In the genomic region with DNA sequence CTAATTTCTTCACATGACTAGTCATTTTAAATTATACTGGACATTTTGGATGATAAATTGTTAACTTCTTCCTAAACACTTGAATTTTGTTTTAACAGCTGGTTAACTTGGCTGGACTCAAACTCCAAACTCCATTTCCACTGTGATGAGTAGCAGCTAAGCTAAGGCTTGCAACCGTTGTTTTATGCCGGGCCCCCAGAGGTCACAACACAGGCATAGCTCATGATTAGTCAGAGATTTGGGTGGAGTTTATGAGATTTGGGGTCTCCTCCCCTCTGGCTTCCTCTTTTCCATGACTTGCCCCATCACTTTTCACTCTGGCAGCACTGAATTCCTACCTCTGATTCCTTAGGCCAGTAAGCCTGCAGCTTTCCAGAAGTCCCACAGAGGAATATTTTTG, we compare ENCODE assay signal across 23 cellular contexts. TPM values are rescaled to one million over a fixed set of nuclear protein-coding genes. Genes with fewer than 3 reads are reported as not detected.
DNase-seq lines count a peak whose midpoint lies in the region; ATAC-seq, FAIRE-seq and TF ChIP-seq lines count a peak whose summit lies in the region.
"Had no signal": no experiment of that assay in that cellular context is flagged by ENCODE, and none has a peak within 500 bp of the region (broad histone marks: within the 10 kb centered on the region; RNA-seq: fewer than 3 reads in every experiment).

No MANE protein-coding gene starts in this region.

- peak overlapping the region; percentile 44 for H3K9ac ChIP-seq in mesenchymal stem cell (ENCODE audit: low read length)

- TF ChIP-seq CTCF in astrocyte of the spinal cord (IDR thresholded peaks at IDR 0.05; ENCODE audit: low read depth, low read length): no peak
- no peak for TF ChIP-seq CTCF in GM20000 (IDR thresholded peaks at IDR 0.05; ENCODE audit: extremely low read depth, missing control alignments)

- no peak overlapping the region for H3K18ac ChIP-seq in mesenchymal stem cell (ENCODE audit: low read depth in 1 of 2, low read length in 2 of 2)

- DNase-seq in AG08396 (ENCODE audit: low spot score): peak; percentile 70
- peak; percentile 47 for DNase-seq in HTR-8/SVneo (ENCODE audit: insufficient read length, low spot score)
- DNase-seq in astrocyte of the spinal cord (ENCODE audit: low read depth, low spot score): peak; percentile 79
- peak; percentile 32 for DNase-seq in mesenchymal stem cell
- DNase-seq in activated CD4-positive, alpha-beta T cell treated with anti-CD3 and anti-CD28 coated beads for 1 hour: no peak
- DNase-seq in GM20000 (ENCODE audit: low spot score): no peak
- no peak for DNase-seq in inferior parietal cortex (ENCODE audit: extremely low spot score)
- DNase-seq: ACHN; activated CD4-positive, alpha-beta T cell treated with anti-CD3 and anti-CD28 coated beads for 36 hours; activated CD8-positive, alpha-beta memory T cell treated with anti-CD3 and anti-CD28 coated beads, Interleukin-2, amount 10 ng/mL, durations not matched to agents 7 days and 5 days; adrenal gland; CD4-positive, alpha-beta memory T cell; DMS79 treated with DMSO at 0.1 percent for 48 hours; effector CD8-positive, alpha-beta T cell; Karpas-422; NCI-H1417; NCI-H2171 treated with DMSO at 0.1 percent for 48 hours; retina; stimulated activated CD4-positive, alpha-beta T cell treated with anti-CD3 and anti-CD28 coated beads, Interleukin-15, amount 100 ng/mL, for 24 hours; tibial artery had no signal

- H3K4me3 ChIP-seq in astrocyte of the spinal cord (ENCODE audit: low read depth, low read length) (no peak overlapping the region), mesenchymal stem cell (ENCODE audit: insufficient read depth in 1 of 2, low read depth in 1 of 2, low read length in 2 of 2) (no peak overlapping the region)
- H3K4me3 ChIP-seq: adrenal gland, hepatocyte, tibial artery had no signal

- H4K91ac ChIP-seq in mesenchymal stem cell (ENCODE audit: low read length): no peak overlapping the region

- H2AK5ac ChIP-seq in mesenchymal stem cell (ENCODE audit: low read length, severe bottlenecking): no peak overlapping the region

- H3K14ac ChIP-seq in mesenchymal stem cell (ENCODE audit: low read length in 2 of 2): no peak overlapping the region

- no peaks in the 10 kb centered on the region for H3K9me3 ChIP-seq in mesenchymal stem cell (ENCODE audit: control insufficient read depth, low read length)
- H3K9me3 ChIP-seq: adrenal gland, tibial artery had no signal

- no peak overlapping the region for H2BK12ac ChIP-seq in mesenchymal stem cell (ENCODE audit: low read length in 2 of 2)

- no peaks in the 10 kb centered on the region for H3K79me1 ChIP-seq in mesenchymal stem cell (replicated peaks; ENCODE audit: low read length, poor library complexity, severe bottlenecking)

- H2BK120ac ChIP-seq in mesenchymal stem cell (ENCODE audit: low read depth, low read length): no peak overlapping the region

- no peak overlapping the region for H3K27ac ChIP-seq in mesenchymal stem cell (ENCODE audit: low read length, poor library complexity, severe bottlenecking)
- H3K27ac ChIP-seq: adrenal gland, hepatocyte, tibial artery had no signal

- in situ Hi-C loops in astrocyte of the spinal cord (cut with HindIII; ENCODE audit: low sequenced_read_pairs): no loop called here

- peak; percentile 66 for FAIRE-seq in HTR-8/SVneo (lab: Jason Lieb, UNC)

- no peak overlapping the region for H3K4ac ChIP-seq in mesenchymal stem cell (ENCODE audit: low read depth in 1 of 2, low read length in 2 of 2)

- H2AFZ ChIP-seq in mesenchymal stem cell (ENCODE audit: low read depth, low read length): no peak overlapping the region
- H2AFZ ChIP-seq: hepatocyte had no signal

- H3K4me2 ChIP-seq in mesenchymal stem cell (ENCODE audit: low read length, poor library complexity, severe bottlenecking): no peak overlapping the region
- H3K4me2 ChIP-seq: hepatocyte had no signal

- no peaks in the 10 kb centered on the region for H3K27me3 ChIP-seq in mesenchymal stem cell (ENCODE audit: control insufficient read depth in 1 of 2, insufficient read depth in 1 of 2, low read length in 2 of 2)
- H3K27me3 ChIP-seq: adrenal gland, hepatocyte, tibial artery had no signal

- H2BK5ac ChIP-seq in mesenchymal stem cell (ENCODE audit: low read depth, low read length, poor library complexity, severe bottlenecking): no peak overlapping the region

- no peak overlapping the region for H3K23ac ChIP-seq in mesenchymal stem cell (ENCODE audit: low read length in 2 of 2)

- ATAC-seq in GM18870 (IDR thresholded peaks at IDR 0.05; ENCODE audit: unreplicated experiment): no peak
- ATAC-seq: activated CD4-positive, alpha-beta T cell treated with anti-CD3 and anti-CD28 coated beads for 36 hours; activated CD8-positive, alpha-beta memory T cell treated with anti-CD3 and anti-CD28 coated beads, Interleukin-2, amount 10 ng/mL, durations not matched to agents 7 days and 5 days; stimulated activated effector memory CD8-positive, alpha-beta T cell treated with anti-CD3 and anti-CD28 coated beads, Interleukin-12 subunit alpha, Interleukin-12 subunit beta, amount 100 ng/mL, for 72 hours had no signal

- peaks cover 2% of the 10 kb centered on the region for H3K4me1 ChIP-seq in mesenchymal stem cell (ENCODE audit: control insufficient read depth, insufficient read depth, low read depth, low read length)
- H3K4me1 ChIP-seq: adrenal gland, tibial artery had no signal

- no CpG with 5 or more reads among the region's 2 CpGs for WGBS in mesenchymal stem cell

- no peak overlapping the region for H2BK15ac ChIP-seq in mesenchymal stem cell (ENCODE audit: low read depth, poor library complexity, severe bottlenecking)

- no peak overlapping the region for H4K8ac ChIP-seq in mesenchymal stem cell (ENCODE audit: low read length)

- H3K36me3 ChIP-seq in mesenchymal stem cell (ENCODE audit: control insufficient read depth in 1 of 2, insufficient read depth in 2 of 2, low read depth in 1 of 2, low read length in 2 of 2): no peaks in the 10 kb centered on the region
- H3K36me3 ChIP-seq: adrenal gland, tibial artery had no signal

RNA-seq across cellular contexts. Expression of a gene that starts 12.8 kb away (rescaled TPM):
- 1.2 TPM for polyA plus RNA-seq in mesenchymal stem cell (2013, experiment 1 of 2)
- polyA plus RNA-seq in mesenchymal stem cell (2013, experiment 2 of 2): 1.2 TPM

RNA-seq across cellular contexts. Expression of a gene that starts 13.2 kb away (rescaled TPM):
- polyA plus RNA-seq in mesenchymal stem cell (2013, experiment 1 of 2): 1.7 TPM
- 1.8 TPM for polyA plus RNA-seq in mesenchymal stem cell (2013, experiment 2 of 2)

RNA-seq across cellular contexts. Expression of a gene that starts 25.4 kb away (rescaled TPM):
- 57.0 TPM for polyA plus RNA-seq in mesenchymal stem cell (2013, experiment 1 of 2)
- 60.3 TPM for polyA plus RNA-seq in mesenchymal stem cell (2013, experiment 2 of 2)
- polyA plus RNA-seq: CD4-positive, alpha-beta memory T cell had no signal

Comparison
In these comparisons a context has a peak if more than half of its experiments do, and no peak if none do; other contexts are left out.
1. DNase-seq: peak in AG08396 (single experiment), HTR-8/SVneo (single experiment), astrocyte of the spinal cord (single experiment) and mesenchymal stem cell (single experiment); none in activated CD4-positive, alpha-beta T cell treated with anti-CD3 and anti-CD28 coated beads for 1 hour (single experiment), GM20000 (single experiment) and inferior parietal cortex (single experiment).